ENCODE assay signal across 8 cellular contexts in genomic region chr5:168579206-168579986, GRCh38. TPM values are rescaled to one million over a fixed set of nuclear protein-coding genes. Genes with fewer than 3 reads are reported as not detected.
A peak's percentile ranks its signal among the peaks of the same experiment; 100 is the strongest.
DNase-seq lines count a peak whose midpoint lies in the region; ATAC-seq, FAIRE-seq and TF ChIP-seq lines count a peak whose summit lies in the region.

PANK3 (minus strand) TSS chr5:168579368; CDS start chr5:168579283, 85 bp downstream.

- H3K4me3 ChIP-seq in AG10803 (ENCODE audit: low read length) = peak within 1 kb of the TSS; percentile 89

- peak; percentile 24 for FAIRE-seq in islet of Langerhans (lab: Jason Lieb, UNC)

- peak; percentile 99 for DNase-seq in AG10803 (ENCODE audit: low read depth)
- peak; percentile 99 for DNase-seq in NCI-H460 (ENCODE audit: extremely low read depth, low read depth)
- peak; percentile 95 for DNase-seq in activated CD4-positive, CD25-positive, alpha-beta regulatory T cell treated with anti-CD3 and anti-CD28 coated beads, Interleukin-2, amount 50 U/mL, for 72 hours
- DNase-seq in cerebellar nuclear complex (lab: John Stamatoyannopoulos, UW) = peak; percentile 95 to 99
- DNase-seq in stimulated activated CD4-positive, alpha-beta T cell treated with anti-CD3 and anti-CD28 coated beads, Interleukin-12 subunit alpha, Interleukin-12 subunit beta, amount 100 ng/mL, for 4 hours = peak; percentile 93

- ATAC-seq in GM19043 (IDR thresholded peaks at IDR 0.05; ENCODE audit: low read depth, unreplicated experiment) (peak; percentile 92), HG03378 (IDR thresholded peaks at IDR 0.05; ENCODE audit: unreplicated experiment) (peak; percentile 92)

- no peak for TF ChIP-seq CTCF in AG10803 (conservative IDR thresholded peaks at IDR 0.05; ENCODE audit: low read length)

RNA-seq across cellular contexts. Expression of gene PANK3, which starts in this region (rescaled TPM):
- total RNA-seq in NCI-H460 (2014; rRNA removed; shearing (Covaris generic)) = 59.7 and 66.0 TPM in 2 replicates
- 34.1 and 54.8 TPM in 2 replicates for polyA plus RNA-seq in NCI-H460 (2014; cell fraction: nucleus; rRNA removed)

Comparison
In these comparisons a context has a peak if more than half of its experiments do, and no peak if none do; other contexts are left out.
1. Peak in every context shown above with its lines: DNase-seq, ATAC-seq and H3K4me3 ChIP-seq.